Comparison of ENCODE assay signal across 8 cellular contexts in the genomic region with DNA sequence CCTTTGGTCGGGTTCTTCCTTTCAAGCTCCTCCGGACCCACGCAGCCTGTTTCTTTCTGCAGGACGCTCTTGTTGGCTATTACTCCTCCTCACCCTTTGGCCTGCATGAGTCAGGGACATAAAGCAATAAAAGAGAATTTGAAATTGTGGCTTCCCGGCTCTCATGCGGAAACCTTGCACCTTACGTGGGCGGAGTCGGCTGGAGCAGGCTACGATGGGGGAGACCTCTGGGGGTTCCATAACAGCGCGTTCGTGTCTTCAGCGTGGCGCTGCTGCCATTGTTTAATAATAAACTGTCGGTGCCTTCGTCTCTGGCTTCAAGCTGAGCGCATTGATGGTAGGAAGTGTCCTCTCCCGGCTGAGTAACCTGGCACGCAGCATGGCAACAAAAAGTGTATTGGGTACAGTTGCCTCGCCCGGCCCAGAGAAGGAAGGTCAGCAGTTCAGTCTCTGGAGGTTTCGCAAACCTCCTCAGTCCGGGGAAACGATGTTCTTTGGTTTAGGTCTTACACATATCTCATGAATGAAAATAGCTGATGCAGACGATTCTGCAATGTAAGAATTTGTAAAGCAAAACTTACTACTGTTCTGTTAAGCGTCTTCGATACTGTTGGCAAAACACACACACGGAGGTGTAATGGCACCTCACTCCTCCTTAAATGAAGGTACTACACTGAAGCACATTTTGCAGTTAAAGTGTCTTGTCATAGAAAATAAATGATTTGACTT. TPM values are rescaled to one million over a fixed set of nuclear protein-coding genes. Genes with fewer than 3 reads are reported as not detected.
DNase-seq lines count a peak whose midpoint lies in the region; ATAC-seq and TF ChIP-seq lines count a peak whose summit lies in the region.

No MANE protein-coding gene starts in this region.

- H3K4me3 ChIP-seq in right lobe of liver (peak overlapping the region; percentile 86 to 92 (median 88)), subcutaneous abdominal adipose tissue (ENCODE audit: low read depth in 1 of 5, low read length in 5 of 5) (peak overlapping the region; percentile 95 to 100 (median 97))

- H3K9ac ChIP-seq in subcutaneous abdominal adipose tissue (ENCODE audit: low read length in 5 of 5), result peak overlapping the region in 4 of 5 donors; percentile 92 to 98 (median 94)

- H3K27me3 ChIP-seq in right lobe of liver (no peaks in the 10 kb centered on the region), subcutaneous abdominal adipose tissue (ENCODE audit: control insufficient read depth in 5 of 5, insufficient read depth in 4 of 5, low read length in 5 of 5) (no peaks in the 10 kb centered on the region)

- H3K9me3 ChIP-seq in right lobe of liver, result no peaks in the 10 kb centered on the region
- no peaks in the 10 kb centered on the region for H3K9me3 ChIP-seq in subcutaneous abdominal adipose tissue (ENCODE audit: control insufficient read depth in 5 of 5, low read length in 5 of 5)

- DNase-seq in C1 segment of cervical spinal cord (lab: John Stamatoyannopoulos, UW) (peak in 9 of 14 donors; percentile 26 to 86 (median 47)), OCI-M1 (lab: John Stamatoyannopoulos, UW) (peak; percentile 69), cerebellum (ENCODE audit: low spot score) (peak; percentile 41), right lobe of liver (peak; percentile 69 to 80 (median 79)), NCI-H1105 (lab: John Stamatoyannopoulos, UW) (no peak)

- ATAC-seq in GM18907 (IDR thresholded peaks at IDR 0.05; ENCODE audit: unreplicated experiment) (peak; percentile 36), HG03095 (IDR thresholded peaks at IDR 0.05; ENCODE audit: unreplicated experiment) (peak; percentile 15), right lobe of liver (peak; percentile 65 to 71 (median 68))

- intact Hi-C loops in right lobe of liver (cut with DNase I), result no loop called here

- under 1% methylated on average over 25 of the region's 29 CpGs for WGBS in right lobe of liver (ENCODE audit: insufficient coverage, low coverage, low lambda C conversion rate, missing lambda C conversion rate)

- TF ChIP-seq CTCF in right lobe of liver (IDR thresholded peaks at IDR 0.05), result no peak

- H3K4me1 ChIP-seq in right lobe of liver, result peaks cover 0 to 11% (median 3%) of the 10 kb centered on the region in 4 donors
- H3K4me1 ChIP-seq in subcutaneous abdominal adipose tissue (ENCODE audit: control insufficient read depth in 5 of 5, insufficient read depth in 5 of 5, low read length in 5 of 5), result peaks cover 2 to 29% (median 21%) of the 10 kb centered on the region in 5 donors

- H3K36me3 ChIP-seq in right lobe of liver, result no peaks in the 10 kb centered on the region
- H3K36me3 ChIP-seq in subcutaneous abdominal adipose tissue (ENCODE audit: control insufficient read depth in 5 of 5, insufficient read depth in 5 of 5, low read length in 5 of 5), result no peaks in the 10 kb centered on the region

- peak overlapping the region; percentile 82 to 90 (median 82) for H3K27ac ChIP-seq in right lobe of liver
- H3K27ac ChIP-seq in subcutaneous abdominal adipose tissue (ENCODE audit: low read depth, low read length), result peak overlapping the region; percentile 81

- no peak for TF ChIP-seq POLR2A in right lobe of liver (IDR thresholded peaks at IDR 0.05)

RNA-seq across cellular contexts. Expression of a gene that starts 0.6 kb away (rescaled TPM):
- total RNA-seq in cerebellum (45.5 TPM), right lobe of liver (10 to 100 TPM in 2 of 6 experiments, 1 to 10 TPM in 4; 4.2 to 11.7 (median 6.9) TPM)

RNA-seq across cellular contexts. Expression of a gene that starts 4.5 kb away (rescaled TPM):
- total RNA-seq in cerebellum (0.45 TPM), right lobe of liver (under 1 TPM in 5 of 6 experiments, not detected in 1; 0.06 to 0.17 (median 0.12) TPM)

Comparison
In these comparisons a context has a peak if more than half of its experiments do, and no peak if none do; other contexts are left out.
1. ATAC-seq: peak in every context shown above with its lines; median percentile 68 in right lobe of liver; 36 in GM18907; 15 in HG03095.